1 cellular context compared by ENCODE assay signal in genomic region chr3:47481763-47482162, GRCh38.
TF ChIP-seq lines count a peak whose summit lies in the region.
"Not testable (repeated sequence)": the region's sequence is repeated elsewhere in the genome, so short reads cannot be mapped to it uniquely, and the experiment has no call there.

No MANE protein-coding gene starts in this region.

TF ChIP-seq in K562, 482 proteins besides CTCF, POLR2A, EP300 and RAD21 (continued from another document):
- peak; percentile 33; the same call in 1 of the 2 replicates for TF ChIP-seq DMBX1 (CRISPR knock-in tag; IDR thresholded peaks at IDR 0.05; ENCODE audit: borderline replicate concordance)
- TF ChIP-seq TRIM24 (IDR thresholded peaks at IDR 0.05): peak; percentile 82
- TF ChIP-seq GATAD2A (IDR thresholded peaks at IDR 0.05): peak; percentile 93
- 0 out of 2 replicates have a peak, but pooled peaks have one; percentile 34 for TF ChIP-seq SMAD4 (CRISPR knock-in tag; conservative IDR thresholded peaks at IDR 0.05)
- peak; percentile 45; the same call in 1 of the 2 replicates for TF ChIP-seq MTA1 (IDR thresholded peaks at IDR 0.05; ENCODE audit: borderline replicate concordance)
- TF ChIP-seq DPF2 (IDR thresholded peaks at IDR 0.05): peak; percentile 94
- peak; percentile 50; the same call in 1 of the 2 replicates for TF ChIP-seq MBD2 (IDR thresholded peaks at IDR 0.05; ENCODE audit: borderline replicate concordance, low read depth)
- TF ChIP-seq NCOA1 (IDR thresholded peaks at IDR 0.05; ENCODE audit: low read depth): peak; percentile 64; the same call in 1 of the 2 replicates
- TF ChIP-seq TCF7 (IDR thresholded peaks at IDR 0.05; ENCODE audit: borderline replicate concordance): peak; percentile 86; the same call in 1 of the 2 replicates
- TF ChIP-seq RNF2 (IDR thresholded peaks at IDR 0.05): peak; percentile 74; the same call in 1 of the 2 replicates
- TF ChIP-seq FOXA3 (CRISPR knock-in tag; conservative IDR thresholded peaks at IDR 0.05 in 1 of 2, IDR thresholded peaks at IDR 0.05 in 1 of 2): 0 out of 4 replicates have a peak, but pooled peaks of 1 of the 2 experiments have one; percentile 24
- 0 out of 2 replicates have a peak, but pooled peaks have one; percentile 38 for TF ChIP-seq MYNN (IDR thresholded peaks at IDR 0.05)
- not testable (repeated sequence) for TF ChIP-seq MYNN (CRISPR knock-in tag; IDR thresholded peaks at IDR 0.05); FOXM1 (CRISPR knock-in tag; IDR thresholded peaks at IDR 0.05; ENCODE audit: low read depth); TEAD4 (CRISPR knock-in tag; IDR thresholded peaks at IDR 0.05; ENCODE audit: borderline replicate concordance)
- peak; percentile 65; the same call in 1 of the 2 replicates for TF ChIP-seq SMARCC2 (IDR thresholded peaks at IDR 0.05; ENCODE audit: low read depth)
- TF ChIP-seq SMARCA4 (IDR thresholded peaks at IDR 0.05): peak; percentile 93
- peak; percentile 96 for TF ChIP-seq ARID1B (IDR thresholded peaks at IDR 0.05)
- TF ChIP-seq MAFK (IDR thresholded peaks at IDR 0.05; ENCODE audit: low read length): peak; percentile 12; the same call in 1 of the 2 replicates
- peak; percentile 94 for TF ChIP-seq STAT5A (IDR thresholded peaks at IDR 0.05; ENCODE audit: borderline replicate concordance, low read length)
- TF ChIP-seq DACH1 (IDR thresholded peaks at IDR 0.05; ENCODE audit: partially characterized antibody): peak; percentile 77
- peak; percentile 60 for TF ChIP-seq CEBPB (tag; IDR thresholded peaks at IDR 0.05)
- TF ChIP-seq HMBOX1 (IDR thresholded peaks at IDR 0.05): peak; percentile 72; the same call in 1 of the 2 replicates
- peak; percentile 95 for TF ChIP-seq CBFA2T2 (conservative IDR thresholded peaks at IDR 0.05)
- 0 out of 3 replicates have a peak, but pooled peaks of 1 of the 2 experiments have one; percentile 16 for TF ChIP-seq CBX3 (IDR thresholded peaks at IDR 0.05; ENCODE audit: borderline replicate concordance in 1 of 2, low read length in 2 of 2)
- TF ChIP-seq SIN3A (IDR thresholded peaks at IDR 0.05; ENCODE audit: borderline replicate concordance in 2 of 2, control insufficient read depth in 1 of 2, low read depth in 2 of 2, low read length in 2 of 2): 0 out of 4 replicates have a peak, but pooled peaks of 1 of the 2 experiments have one; percentile 56
- TF ChIP-seq RBBP5 (IDR thresholded peaks at IDR 0.05; ENCODE audit: borderline replicate concordance, insufficient read depth, low read length, poor library complexity, severe bottlenecking): peak; percentile 21
- peak; percentile 96 for TF ChIP-seq CBFA2T3 (IDR thresholded peaks at IDR 0.05)
- peak; percentile 87 for TF ChIP-seq SOX6 (IDR thresholded peaks at IDR 0.05)
- TF ChIP-seq NFIC (IDR thresholded peaks at IDR 0.05): peak; percentile 78
- peak; percentile 31 to 72; a peak in 2 of 4 replicates for TF ChIP-seq HDAC1 (IDR thresholded peaks at IDR 0.05)
- TF ChIP-seq ARNT (IDR thresholded peaks at IDR 0.05): peak in 1 of 2 experiments; percentile 20; a peak in 1 of 4 replicates
- TF ChIP-seq CC2D1A (IDR thresholded peaks at IDR 0.05): peak; percentile 42; the same call in 1 of the 2 replicates
- peak; percentile 75; the same call in 1 of the 2 replicates for TF ChIP-seq ZNF766 (CRISPR knock-in tag; conservative IDR thresholded peaks at IDR 0.05)
- peak; percentile 75 for TF ChIP-seq LEF1 (IDR thresholded peaks at IDR 0.05)
- TF ChIP-seq ARID3A (IDR thresholded peaks at IDR 0.05; ENCODE audit: borderline replicate concordance, low read depth, low read length): peak; percentile 57; the same call in 1 of the 2 replicates
- TF ChIP-seq ZBED1 (IDR thresholded peaks at IDR 0.05): 0 out of 2 replicates have a peak, but pooled peaks have one; percentile 58
- peak; percentile 49; the same call in 1 of the 2 replicates for TF ChIP-seq FOXM1 (IDR thresholded peaks at IDR 0.05; ENCODE audit: low read depth)
- peak; percentile 90 for TF ChIP-seq MITF (IDR thresholded peaks at IDR 0.05)
- peak; percentile 99 for TF ChIP-seq ZEB2 (IDR thresholded peaks at IDR 0.05)
- peak; percentile 46; the same call in 1 of the 2 replicates for TF ChIP-seq ZBTB7A (IDR thresholded peaks at IDR 0.05; ENCODE audit: borderline replicate concordance, control insufficient read depth, low read depth, low read length)
- TF ChIP-seq HMGN3 (IDR thresholded peaks at IDR 0.05; ENCODE audit: borderline replicate concordance, extremely low read depth, insufficient read length, low read depth, low read length): peak; percentile 42
- TF ChIP-seq RAD51 (IDR thresholded peaks at IDR 0.05; ENCODE audit: borderline replicate concordance, low read depth): peak; percentile 23; the same call in 1 of the 2 replicates
- peak; percentile 73; the same call in 1 of the 2 replicates for TF ChIP-seq JUND (IDR thresholded peaks at IDR 0.05; ENCODE audit: borderline replicate concordance, low read depth, low read length)
- TF ChIP-seq JUND (tag; IDR thresholded peaks at IDR 0.05; ENCODE audit: borderline replicate concordance, low read depth, low read length): peak; percentile 47; the same call in 1 of the 3 replicates
- peak; percentile 89 for TF ChIP-seq TEAD4 (IDR thresholded peaks at IDR 0.05; ENCODE audit: low read length)
- TF ChIP-seq TCF3 (CRISPR knock-in tag; IDR thresholded peaks at IDR 0.05): peak; percentile 90
- TF ChIP-seq CXXC5 (CRISPR knock-in tag; IDR thresholded peaks at IDR 0.05): peak; percentile 80
- TF ChIP-seq RCOR1 (IDR thresholded peaks at IDR 0.05; ENCODE audit: borderline replicate concordance in 1 of 2, low read depth in 2 of 2, low read length in 2 of 2): peak in 1 of 2 experiments; percentile 87; a peak in 1 of 4 replicates
- peak; percentile 18; the same call in 1 of the 2 replicates for TF ChIP-seq NFE2 (IDR thresholded peaks at IDR 0.05; ENCODE audit: low read depth)
- peak; percentile 76 for TF ChIP-seq PML (IDR thresholded peaks at IDR 0.05; ENCODE audit: low read length)
- TF ChIP-seq EGR1 (conservative IDR thresholded peaks at IDR 0.05): peak; percentile 96
- TF ChIP-seq TBL1XR1 (IDR thresholded peaks at IDR 0.05; ENCODE audit: low read length in 2 of 2): peak in 1 of 2 experiments; percentile 61; a peak in 1 of 4 replicates
- peak; percentile 90 for TF ChIP-seq SMARCE1 (IDR thresholded peaks at IDR 0.05)
- TF ChIP-seq ZBTB2 (IDR thresholded peaks at IDR 0.05): peak; percentile 63
- TF ChIP-seq CREM (IDR thresholded peaks at IDR 0.05; ENCODE audit: low read depth): peak; percentile 56; the same call in 1 of the 2 replicates
- peak; percentile 68 for TF ChIP-seq MEIS2 (IDR thresholded peaks at IDR 0.05; ENCODE audit: partially characterized antibody)
- 0 out of 2 replicates have a peak, but pooled peaks have one; percentile 14 for TF ChIP-seq ELF4 (CRISPR knock-in tag; IDR thresholded peaks at IDR 0.05)
